In the genomic region with DNA sequence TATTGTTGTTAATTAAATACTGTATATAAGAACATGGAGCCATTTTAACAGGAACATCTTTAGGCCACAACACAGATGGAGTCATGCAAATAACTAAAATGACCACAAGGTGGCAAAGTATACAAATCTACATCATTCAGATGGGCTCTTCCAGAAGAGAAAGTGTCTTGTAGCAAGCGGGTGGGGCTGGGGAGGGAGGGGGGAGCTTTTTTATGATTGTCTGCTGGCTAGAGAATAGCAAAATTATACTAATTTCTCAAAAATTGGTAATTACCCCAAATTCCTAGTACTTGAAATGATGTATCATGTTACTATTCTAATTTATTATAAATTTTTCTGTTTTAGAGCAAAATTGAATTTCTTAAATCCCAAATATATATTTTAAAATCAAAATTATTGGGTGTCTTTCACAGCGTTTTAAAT, we compare ENCODE assay signal across 8 cellular contexts.
DNase-seq lines count a peak whose midpoint lies in the region; ATAC-seq, FAIRE-seq and TF ChIP-seq lines count a peak whose summit lies in the region.

No MANE protein-coding gene starts in this region.

- no peaks in the 10 kb centered on the region for H3K79me2 ChIP-seq in HepG2 (ENCODE audit: insufficient read depth, low read length)

- intact Hi-C loops in HepG2 (cut with micrococcal nuclease; ENCODE audit: unreplicated experiment), result loop anchor here (1.0 to 2.0 kb wide), 3 partner anchors 456 to 722 kb away; no protein-coding TSS in a partner anchor

- no peaks in the 10 kb centered on the region for H3K27me3 ChIP-seq in HepG2 (ENCODE audit: control insufficient read depth in 1 of 2, insufficient read depth in 2 of 2, low read length in 2 of 2)

- no peak overlapping the region for H2AFZ ChIP-seq in HepG2 (ENCODE audit: low read length)

- no peak overlapping the region for H3K4me3 ChIP-seq in HepG2 (replicated peaks in 1 of 3; ENCODE audit: insufficient read depth in 1 of 3, low read depth in 2 of 3, low read length in 3 of 3)

- TF ChIP-seq POLR2A in HepG2 (IDR thresholded peaks at IDR 0.05; ENCODE audit: insufficient read depth in 1 of 2, low read depth in 2 of 2, low read length in 2 of 2), result no peak

- DNase-seq in D341Med (ENCODE audit: low spot score) (peak; percentile 53), HT-29 (ENCODE audit: low spot score) (peak; percentile 33), NCI-H748 treated with DMSO at 0.1 percent for 48 hours (lab: John Stamatoyannopoulos, UW) (peak; percentile 76), cerebellum (ENCODE audit: low spot score) (peak; percentile 36), HepG2 (ENCODE audit: low spot score) (peak; percentile 70)
- DNase-seq in activated naive CD4-positive, alpha-beta T cell treated with Interleukin-2 at 50 U/mL for 16 hours, result no peak
- DNase-seq in stimulated activated CD4-positive, alpha-beta T cell treated with anti-CD3 and anti-CD28 coated beads, Interleukin-15, amount 100 ng/mL, for 24 hours, result no peak

- H3K27ac ChIP-seq in HepG2 (ENCODE audit: extremely low read length, insufficient read depth, low read length), result no peak overlapping the region

- FAIRE-seq in HepG2 (lab: Jason Lieb, UNC), result peak; percentile 67

- in situ Hi-C loops in HepG2 (cut with HindIII; ENCODE audit: extremely low pct_ligation_motif_present, low pct_unique_long_range_greater_than_20kb), result no loop called here

- H3K4me2 ChIP-seq in HepG2 (ENCODE audit: low read depth, low read length), result no peak overlapping the region

- H4K20me1 ChIP-seq in HepG2 (ENCODE audit: insufficient read depth, low read length), result no peaks in the 10 kb centered on the region

- ATAC-seq in GM19468 (IDR thresholded peaks at IDR 0.05; ENCODE audit: extremely low read depth, unreplicated experiment), result peak; percentile 58
- ATAC-seq in HepG2, result peak; percentile 95

- POLR2A ChIA-PET in HepG2 (lab: Yijun Ruan, JAX), result no interaction called here

- TF ChIP-seq CTCF in HepG2 (CRISPR knock-in tag; IDR thresholded peaks at IDR 0.05), result peak; percentile 75

- TF ChIP-seq EP300 in HepG2 (IDR thresholded peaks at IDR 0.05; ENCODE audit: low read depth in 2 of 2, low read length in 2 of 2) (no peak), HepG2 (CRISPR knock-in tag; IDR thresholded peaks at IDR 0.05; ENCODE audit: borderline replicate concordance) (no peak)

- H3K9ac ChIP-seq in HepG2 (ENCODE audit: insufficient read depth, low read depth, low read length), result no peak overlapping the region

- no peak for TF ChIP-seq RAD21 in HepG2 (CRISPR knock-in tag; IDR thresholded peaks at IDR 0.05)

- BruUV-seq in HepG2 (replicated peaks; lab: Mats Ljungman, UMichigan), result no TSS peak

- H3K36me3 ChIP-seq in HepG2 (replicated peaks in 1 of 2; ENCODE audit: control insufficient read depth in 1 of 2, insufficient read depth in 2 of 2, low read length in 2 of 2), result no peaks in the 10 kb centered on the region

- CTCF ChIA-PET in HepG2 (lab: Yijun Ruan, JAX; ENCODE audit: low intra/inter-chr PET ratio, low total read pairs), result interaction anchor here (1.1 to 3.4 kb wide), 4 partner anchors 454 to 894 kb away, joined by 4 to 54 read pairs (median 20); no protein-coding TSS in a partner anchor

- WGBS in HepG2 (ENCODE audit: low lambda C conversion rate), result under 1% methylated on average over 2 of the region's 2 CpGs

- H3K9me3 ChIP-seq in HepG2 (ENCODE audit: low read length), result no peaks in the 10 kb centered on the region

- H3K4me1 ChIP-seq in HepG2 (ENCODE audit: insufficient read depth, low read length), result no peaks in the 10 kb centered on the region

TF ChIP-seq in HepG2, 621 proteins besides CTCF, POLR2A, EP300 and RAD21 (continues in another document):
- TF ChIP-seq JUN (CRISPR knock-in tag; IDR thresholded peaks at IDR 0.05) (no peak), NFYC (CRISPR knock-in tag; IDR thresholded peaks at IDR 0.05) (no peak), CEBPG (CRISPR knock-in tag; IDR thresholded peaks at IDR 0.05) (no peak), ZNF34 (CRISPR knock-in tag; IDR thresholded peaks at IDR 0.05; ENCODE audit: borderline replicate concordance) (no peak), ETV5 (CRISPR knock-in tag; IDR thresholded peaks at IDR 0.05; ENCODE audit: borderline replicate concordance) (no peak), ATF7 (IDR thresholded peaks at IDR 0.05) (no peak), ATF7 (CRISPR knock-in tag; IDR thresholded peaks at IDR 0.05) (no peak), STAG1 (CRISPR knock-in tag; IDR thresholded peaks at IDR 0.05) (peak; percentile 69), AHR (CRISPR knock-in tag; IDR thresholded peaks at IDR 0.05) (no peak), ZNF317 (CRISPR knock-in tag; IDR thresholded peaks at IDR 0.05) (no peak), RARG (CRISPR knock-in tag; IDR thresholded peaks at IDR 0.05; ENCODE audit: low read depth) (no peak), PAX8 (CRISPR knock-in tag; IDR thresholded peaks at IDR 0.05; ENCODE audit: borderline replicate concordance) (no peak), MTA3 (CRISPR knock-in tag; IDR thresholded peaks at IDR 0.05) (no peak), HNRNPK (IDR thresholded peaks at IDR 0.05; ENCODE audit: low read depth, low read length, poor library complexity, severe bottlenecking) (peak; percentile 73), ZNF24 (IDR thresholded peaks at IDR 0.05) (0 out of 2 replicates have a peak, but pooled peaks have one; percentile 43), FLYWCH1 (CRISPR knock-in tag; IDR thresholded peaks at IDR 0.05) (no peak), KDM5A (IDR thresholded peaks at IDR 0.05; ENCODE audit: borderline replicate concordance, low read length) (no peak), ZNF772 (CRISPR knock-in tag; IDR thresholded peaks at IDR 0.05) (no peak)
- TF ChIP-seq, protein P1, sequence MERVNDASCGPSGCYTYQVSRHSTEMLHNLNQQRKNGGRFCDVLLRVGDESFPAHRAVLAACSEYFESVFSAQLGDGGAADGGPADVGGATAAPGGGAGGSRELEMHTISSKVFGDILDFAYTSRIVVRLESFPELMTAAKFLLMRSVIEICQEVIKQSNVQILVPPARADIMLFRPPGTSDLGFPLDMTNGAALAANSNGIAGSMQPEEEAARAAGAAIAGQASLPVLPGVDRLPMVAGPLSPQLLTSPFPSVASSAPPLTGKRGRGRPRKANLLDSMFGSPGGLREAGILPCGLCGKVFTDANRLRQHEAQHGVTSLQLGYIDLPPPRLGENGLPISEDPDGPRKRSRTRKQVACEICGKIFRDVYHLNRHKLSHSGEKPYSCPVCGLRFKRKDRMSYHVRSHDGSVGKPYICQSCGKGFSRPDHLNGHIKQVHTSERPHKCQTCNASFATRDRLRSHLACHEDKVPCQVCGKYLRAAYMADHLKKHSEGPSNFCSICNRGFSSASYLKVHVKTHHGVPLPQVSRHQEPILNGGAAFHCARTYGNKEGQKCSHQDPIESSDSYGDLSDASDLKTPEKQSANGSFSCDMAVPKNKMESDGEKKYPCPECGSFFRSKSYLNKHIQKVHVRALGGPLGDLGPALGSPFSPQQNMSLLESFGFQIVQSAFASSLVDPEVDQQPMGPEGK (CRISPR knock-in tag; IDR thresholded peaks at IDR 0.05), result peak; percentile 79
- TF ChIP-seq, protein P2, sequence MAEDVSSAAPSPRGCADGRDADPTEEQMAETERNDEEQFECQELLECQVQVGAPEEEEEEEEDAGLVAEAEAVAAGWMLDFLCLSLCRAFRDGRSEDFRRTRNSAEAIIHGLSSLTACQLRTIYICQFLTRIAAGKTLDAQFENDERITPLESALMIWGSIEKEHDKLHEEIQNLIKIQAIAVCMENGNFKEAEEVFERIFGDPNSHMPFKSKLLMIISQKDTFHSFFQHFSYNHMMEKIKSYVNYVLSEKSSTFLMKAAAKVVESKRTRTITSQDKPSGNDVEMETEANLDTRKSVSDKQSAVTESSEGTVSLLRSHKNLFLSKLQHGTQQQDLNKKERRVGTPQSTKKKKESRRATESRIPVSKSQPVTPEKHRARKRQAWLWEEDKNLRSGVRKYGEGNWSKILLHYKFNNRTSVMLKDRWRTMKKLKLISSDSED (CRISPR knock-in tag; IDR thresholded peaks at IDR 0.05), result no peak
- TF ChIP-seq, protein P3, sequence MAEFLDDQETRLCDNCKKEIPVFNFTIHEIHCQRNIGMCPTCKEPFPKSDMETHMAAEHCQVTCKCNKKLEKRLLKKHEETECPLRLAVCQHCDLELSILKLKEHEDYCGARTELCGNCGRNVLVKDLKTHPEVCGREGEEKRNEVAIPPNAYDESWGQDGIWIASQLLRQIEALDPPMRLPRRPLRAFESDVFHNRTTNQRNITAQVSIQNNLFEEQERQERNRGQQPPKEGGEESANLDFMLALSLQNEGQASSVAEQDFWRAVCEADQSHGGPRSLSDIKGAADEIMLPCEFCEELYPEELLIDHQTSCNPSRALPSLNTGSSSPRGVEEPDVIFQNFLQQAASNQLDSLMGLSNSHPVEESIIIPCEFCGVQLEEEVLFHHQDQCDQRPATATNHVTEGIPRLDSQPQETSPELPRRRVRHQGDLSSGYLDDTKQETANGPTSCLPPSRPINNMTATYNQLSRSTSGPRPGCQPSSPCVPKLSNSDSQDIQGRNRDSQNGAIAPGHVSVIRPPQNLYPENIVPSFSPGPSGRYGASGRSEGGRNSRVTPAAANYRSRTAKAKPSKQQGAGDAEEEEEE (CRISPR knock-in tag; IDR thresholded peaks at IDR 0.05; ENCODE audit: borderline replicate concordance), result no peak
- TF ChIP-seq, protein P4, sequence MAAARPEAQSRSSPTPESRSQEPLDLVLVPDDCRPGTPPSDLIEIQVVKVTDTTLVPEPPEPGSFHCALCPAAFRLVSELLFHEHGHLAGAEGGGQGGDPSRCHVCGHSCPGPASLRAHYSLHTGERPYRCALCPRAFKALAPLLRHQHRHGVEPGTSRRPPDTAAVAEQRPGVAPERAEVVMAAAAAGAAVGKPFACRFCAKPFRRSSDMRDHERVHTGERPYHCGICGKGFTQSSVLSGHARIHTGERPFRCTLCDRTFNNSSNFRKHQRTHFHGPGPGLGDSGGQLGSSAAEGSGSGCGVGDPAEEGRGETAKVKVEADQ (CRISPR knock-in tag; IDR thresholded peaks at IDR 0.05; ENCODE audit: borderline replicate concordance), result no peak
- TF ChIP-seq, protein P5, sequence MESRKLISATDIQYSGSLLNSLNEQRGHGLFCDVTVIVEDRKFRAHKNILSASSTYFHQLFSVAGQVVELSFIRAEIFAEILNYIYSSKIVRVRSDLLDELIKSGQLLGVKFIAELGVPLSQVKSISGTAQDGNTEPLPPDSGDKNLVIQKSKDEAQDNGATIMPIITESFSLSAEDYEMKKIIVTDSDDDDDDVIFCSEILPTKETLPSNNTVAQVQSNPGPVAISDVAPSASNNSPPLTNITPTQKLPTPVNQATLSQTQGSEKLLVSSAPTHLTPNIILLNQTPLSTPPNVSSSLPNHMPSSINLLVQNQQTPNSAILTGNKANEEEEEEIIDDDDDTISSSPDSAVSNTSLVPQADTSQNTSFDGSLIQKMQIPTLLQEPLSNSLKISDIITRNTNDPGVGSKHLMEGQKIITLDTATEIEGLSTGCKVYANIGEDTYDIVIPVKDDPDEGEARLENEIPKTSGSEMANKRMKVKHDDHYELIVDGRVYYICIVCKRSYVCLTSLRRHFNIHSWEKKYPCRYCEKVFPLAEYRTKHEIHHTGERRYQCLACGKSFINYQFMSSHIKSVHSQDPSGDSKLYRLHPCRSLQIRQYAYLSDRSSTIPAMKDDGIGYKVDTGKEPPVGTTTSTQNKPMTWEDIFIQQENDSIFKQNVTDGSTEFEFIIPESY (CRISPR knock-in tag; IDR thresholded peaks at IDR 0.05), result no peak

Comparison
In these comparisons a context has a peak if more than half of its experiments do, and no peak if none do; other contexts are left out.
1. DNase-seq: peak in D341Med (single experiment), HT-29 (single experiment), NCI-H748 treated with DMSO at 0.1 percent for 48 hours (single experiment), cerebellum (single experiment) and HepG2 (single experiment); none in activated naive CD4-positive, alpha-beta T cell treated with Interleukin-2 at 50 U/mL for 16 hours (single experiment) and stimulated activated CD4-positive, alpha-beta T cell treated with anti-CD3 and anti-CD28 coated beads, Interleukin-15, amount 100 ng/mL, for 24 hours (single experiment).